In genomic region chr9:86485359-86485758, GRCh38 we compare ENCODE assay signal across 13 cellular contexts.
A peak's percentile ranks its signal among the peaks of the same experiment; 100 is the strongest.
DNase-seq lines count a peak whose midpoint lies in the region; ATAC-seq lines count a peak whose summit lies in the region.
"Had no signal": no experiment of that assay in that cellular context is flagged by ENCODE, and none has a peak within 500 bp of the region (broad histone marks: within the 10 kb centered on the region; RNA-seq: fewer than 3 reads in every experiment).

No MANE protein-coding gene starts in this region.

- no peak overlapping the region for H3K27ac Mint-ChIP-seq in naive thymus-derived CD4-positive, alpha-beta T cell
- H3K27ac Mint-ChIP-seq: memory B cell had no signal

- no peaks in the 10 kb centered on the region for H3K27me3 ChIP-seq in naive thymus-derived CD4-positive, alpha-beta T cell (ENCODE audit: control insufficient read depth in 2 of 2, insufficient read depth in 2 of 2, low read length in 2 of 2)

- H3K36me3 Mint-ChIP-seq in naive thymus-derived CD4-positive, alpha-beta T cell: no peaks in the 10 kb centered on the region
- H3K36me3 Mint-ChIP-seq: memory B cell had no signal

- H3K9me3 Mint-ChIP-seq in naive thymus-derived CD4-positive, alpha-beta T cell: peaks cover 0 to 2% (median 0%) of the 10 kb centered on the region in 11 donors
- H3K9me3 Mint-ChIP-seq: memory B cell had no signal

- POLR2A ChIA-PET in naive thymus-derived CD4-positive, alpha-beta T cell (lab: Charles Lee): no interaction called here

- no peaks in the 10 kb centered on the region for H3K9me3 ChIP-seq in naive thymus-derived CD4-positive, alpha-beta T cell (ENCODE audit: control insufficient read depth in 2 of 3, low read length in 3 of 3)
- H3K9me3 ChIP-seq: prostate gland had no signal

- H3K4me3 Mint-ChIP-seq in naive thymus-derived CD4-positive, alpha-beta T cell: no peak overlapping the region
- H3K4me3 Mint-ChIP-seq: memory B cell had no signal

- H3K4me1 Mint-ChIP-seq in naive thymus-derived CD4-positive, alpha-beta T cell: peaks cover 0 to 8% (median 4%) of the 10 kb centered on the region in 7 donors
- H3K4me1 Mint-ChIP-seq: memory B cell had no signal

- intact Hi-C loops in naive thymus-derived CD4-positive, alpha-beta T cell (cut with micrococcal nuclease): no loop called here

- H3K36me3 ChIP-seq in naive thymus-derived CD4-positive, alpha-beta T cell (ENCODE audit: control insufficient read depth in 2 of 3, insufficient read depth in 3 of 3, low read length in 3 of 3): no peaks in the 10 kb centered on the region
- H3K36me3 ChIP-seq: prostate gland had no signal

- H3K4me3 ChIP-seq in naive thymus-derived CD4-positive, alpha-beta T cell (ENCODE audit: low read length): no peak overlapping the region
- H3K4me3 ChIP-seq: prostate gland had no signal

- DNase-seq in activated CD4-positive, alpha-beta T cell treated with anti-CD3 and anti-CD28 coated beads for 48 hours: peak; percentile 32
- no peak for DNase-seq in activated CD4-positive, alpha-beta T cell treated with anti-CD3 and anti-CD28 coated beads for 1 hour
- peak; percentile 16 for DNase-seq in HK-2 (ENCODE audit: unreplicated experiment)
- no peak for DNase-seq in naive thymus-derived CD4-positive, alpha-beta T cell
- no peak for DNase-seq in DMS79 treated with DMSO at 0.1 percent for 48 hours (lab: John Stamatoyannopoulos, UW)
- DNase-seq in amygdala (lab: John Stamatoyannopoulos, UW): no peak
- no peak for DNase-seq in NCI-H1930 (lab: John Stamatoyannopoulos, UW)
- DNase-seq: activated gamma-delta T cell treated with Interleukin-2 at 50 U/mL for 16 hours, glutamatergic neuron, NCI-H1092 had no signal

- no peaks in the 10 kb centered on the region for H3K4me1 ChIP-seq in naive thymus-derived CD4-positive, alpha-beta T cell (ENCODE audit: control insufficient read depth in 2 of 2, insufficient read depth in 2 of 2, low read length in 2 of 2)
- H3K4me1 ChIP-seq: prostate gland had no signal

- no peak overlapping the region for H3K27ac ChIP-seq in naive thymus-derived CD4-positive, alpha-beta T cell (ENCODE audit: low read depth, low read length)
- H3K27ac ChIP-seq: prostate gland had no signal

- CTCF ChIA-PET in naive thymus-derived CD4-positive, alpha-beta T cell (lab: Charles Lee): no interaction called here

- peaks cover 0 to 7% (median 4%) of the 10 kb centered on the region in 5 donors for H3K27me3 Mint-ChIP-seq in naive thymus-derived CD4-positive, alpha-beta T cell
- H3K27me3 Mint-ChIP-seq: memory B cell had no signal

- ATAC-seq in GM21529 (IDR thresholded peaks at IDR 0.05; ENCODE audit: unreplicated experiment): peak; percentile 87
- ATAC-seq in naive thymus-derived CD4-positive, alpha-beta T cell: peak; percentile 60

Comparison
In these comparisons a context has a peak if more than half of its experiments do, and no peak if none do; other contexts are left out.
1. DNase-seq: peak in activated CD4-positive, alpha-beta T cell treated with anti-CD3 and anti-CD28 coated beads for 48 hours (single experiment) and HK-2 (single experiment); none in activated CD4-positive, alpha-beta T cell treated with anti-CD3 and anti-CD28 coated beads for 1 hour (single experiment), naive thymus-derived CD4-positive, alpha-beta T cell (0 of 9), DMS79 treated with DMSO at 0.1 percent for 48 hours (single experiment), amygdala (0 of 56) and NCI-H1930 (0 of 2).